Comparison of ENCODE assay signal across 34 cellular contexts in the genomic region with DNA sequence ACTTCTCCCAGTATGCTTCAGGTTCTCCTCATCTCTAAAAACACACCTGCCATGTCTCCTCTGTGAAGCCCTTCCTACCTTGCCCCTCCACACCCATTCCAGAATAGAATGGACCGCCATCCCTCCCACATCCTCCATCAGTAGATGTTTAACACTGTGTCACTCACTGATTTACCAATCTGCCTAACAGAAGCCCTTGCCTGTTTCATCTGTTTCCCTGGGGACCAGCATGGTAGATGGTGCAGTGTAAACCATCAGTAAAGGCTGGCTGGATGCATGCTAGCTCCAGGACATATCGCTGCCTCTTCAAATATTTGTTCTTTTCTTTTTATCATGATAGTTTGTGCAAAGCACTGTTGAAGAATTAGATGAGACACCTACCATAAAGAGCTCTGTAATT.
DNase-seq lines count a peak whose midpoint lies in the region; ATAC-seq and TF ChIP-seq lines count a peak whose summit lies in the region.
"Had no signal": no experiment of that assay in that cellular context is flagged by ENCODE, and none has a peak within 500 bp of the region (broad histone marks: within the 10 kb centered on the region; RNA-seq: fewer than 3 reads in every experiment).

No MANE protein-coding gene starts in this region.

- peaks cover 0 to 11% of the 10 kb centered on the region in 2 donors for H3K9me3 Mint-ChIP-seq in activated naive CD4-positive, alpha-beta T cell treated with anti-CD3 and anti-CD28 coated beads, Interleukin-2, amount 50 U/mL, for 72 hours
- H3K9me3 Mint-ChIP-seq: activated CD4-positive, alpha-beta memory T cell treated with anti-CD3 and anti-CD28 coated beads for 36 hours; activated T-cell treated with anti-CD3 and anti-CD28 coated beads, Interleukin-2, amount 50 U/mL, for 72 hours; CD4-positive, alpha-beta T cell; dendritic cell treated with granulocyte-macrophage colony-stimulating factor and Interleukin-4, amounts not matched to agents 40 ng/mL and 50 ng/mL, for 4 days; endodermal cell; neural crest cell; T-helper 2 cell treated with Interferon-gamma antibody and Interleukin-4, amounts not matched to agents 5 μg/mL and 100 μg/mL, for 36 hours had no signal

- H3K27ac Mint-ChIP-seq in activated naive CD4-positive, alpha-beta T cell treated with anti-CD3 and anti-CD28 coated beads, Interleukin-2, amount 50 U/mL, for 72 hours = no peak overlapping the region
- H3K27ac Mint-ChIP-seq: activated CD4-positive, alpha-beta memory T cell treated with anti-CD3 and anti-CD28 coated beads for 36 hours; activated T-cell treated with anti-CD3 and anti-CD28 coated beads, Interleukin-2, amount 50 U/mL, for 72 hours; CD4-positive, alpha-beta T cell; dendritic cell treated with granulocyte-macrophage colony-stimulating factor and Interleukin-4, amounts not matched to agents 40 ng/mL and 50 ng/mL, for 4 days; endodermal cell; stimulated activated naive CD8-positive, alpha-beta T cell treated with anti-CD3 and anti-CD28 coated beads, Interleukin-15, Interleukin-2, amounts not matched to agents 100 ng/mL and 50 ng/mL, for 24 hours; T-helper 2 cell treated with Interferon-gamma antibody and Interleukin-4, amounts not matched to agents 5 μg/mL and 100 μg/mL, for 36 hours had no signal

- DNase-seq in BE2C = peak; percentile 11
- DNase-seq in activated naive CD4-positive, alpha-beta T cell treated with anti-CD3 and anti-CD28 coated beads, Interleukin-2, amount 50 U/mL, for 72 hours (ENCODE audit: low spot score in 2 of 2) = no peak
- no peak for DNase-seq in superior temporal gyrus (ENCODE audit: extremely low spot score)
- no peak for DNase-seq in stimulated activated CD4-positive, alpha-beta T cell treated with anti-CD3 and anti-CD28 coated beads, Interleukin-12 subunit alpha, Interleukin-12 subunit beta, amount 100 ng/mL, for 4 hours
- DNase-seq: activated CD4-positive, alpha-beta T cell treated with anti-CD3 and anti-CD28 coated beads for 1 hour; activated naive CD4-positive, alpha-beta T cell; activated T-cell treated with anti-CD3 and anti-CD28 coated beads, Interleukin-2, amount 50 U/mL, for 72 hours; CD4-positive, alpha-beta T cell; DMS79 treated with DMSO at 0.1 percent for 48 hours; endodermal cell; foreskin fibroblast; GDM1; head of caudate nucleus; islet precursor cell; KBM-7; left ventricle myocardium inferior; mesendoderm; NCI-H1105 treated with DMSO at 0.1 percent for 48 hours; NCI-H1930; NCI-H748 treated with DMSO at 0.1 percent for 48 hours; ovary; retina; SIG-M5 had no signal

- ATAC-seq in GM19395 (IDR thresholded peaks at IDR 0.05; ENCODE audit: unreplicated experiment) (peak; percentile 55), HG02642 (IDR thresholded peaks at IDR 0.05; ENCODE audit: poor library complexity, unreplicated experiment) (peak; percentile 36), HG03378 (IDR thresholded peaks at IDR 0.05; ENCODE audit: unreplicated experiment) (peak; percentile 36), GM21825 (IDR thresholded peaks at IDR 0.05; ENCODE audit: unreplicated experiment) (no peak)
- ATAC-seq in activated naive CD4-positive, alpha-beta T cell treated with anti-CD3 and anti-CD28 coated beads, Interleukin-2, amount 50 U/mL, for 72 hours = no peak
- ATAC-seq: activated T-cell treated with anti-CD3 and anti-CD28 coated beads, Interleukin-2, amount 50 U/mL, for 72 hours had no signal

- no peak for TF ChIP-seq CTCF in BE2C (IDR thresholded peaks at IDR 0.05; ENCODE audit: low read depth, low read length)

- H3K4me3 ChIP-seq in BE2C (ENCODE audit: low read depth, low read length) = no peak overlapping the region
- H3K4me3 ChIP-seq: left ventricle myocardium inferior, ovary, skin epidermis, thoracic aorta had no signal

- H3K4me1 ChIP-seq in BE2C = no peaks in the 10 kb centered on the region
- H3K4me1 ChIP-seq: left ventricle myocardium inferior had no signal

- no peaks in the 10 kb centered on the region for H3K36me3 Mint-ChIP-seq in activated naive CD4-positive, alpha-beta T cell treated with anti-CD3 and anti-CD28 coated beads, Interleukin-2, amount 50 U/mL, for 72 hours
- H3K36me3 Mint-ChIP-seq: activated CD4-positive, alpha-beta memory T cell treated with anti-CD3 and anti-CD28 coated beads for 36 hours had no signal

- H3K9me3 ChIP-seq in BE2C = no peaks in the 10 kb centered on the region
- H3K9me3 ChIP-seq: left ventricle myocardium inferior, ovary, thoracic aorta had no signal

- H3K27me3 ChIP-seq in BE2C = no peaks in the 10 kb centered on the region
- H3K27me3 ChIP-seq: ovary had no signal

- no peaks in the 10 kb centered on the region for H3K36me3 ChIP-seq in BE2C
- H3K36me3 ChIP-seq: left ventricle myocardium inferior, ovary, thoracic aorta had no signal

Comparison
In these comparisons a context has a peak if more than half of its experiments do, and no peak if none do; other contexts are left out.
1. ATAC-seq: peak in GM19395 (single experiment), HG02642 (single experiment) and HG03378 (single experiment); none in activated naive CD4-positive, alpha-beta T cell treated with anti-CD3 and anti-CD28 coated beads, Interleukin-2, amount 50 U/mL, for 72 hours (0 of 2) and GM21825 (single experiment).